In genomic region chr2:100992262-100992661, GRCh38 we compare ENCODE assay signal across 1 cellular context.
A peak's percentile ranks its signal among the peaks of the same experiment; 100 is the strongest.
TF ChIP-seq lines count a peak whose summit lies in the region.

No MANE protein-coding gene starts in this region.

TF ChIP-seq in Ishikawa, 13 proteins besides CTCF, POLR2A, EP300 and RAD21:
- TF ChIP-seq REST (IDR thresholded peaks at IDR 0.05; ENCODE audit: low read depth) (peak; percentile 44; the same call in 1 of the 2 replicates), FOXM1 (IDR thresholded peaks at IDR 0.05; ENCODE audit: borderline replicate concordance, low read depth) (no peak), YY1 (IDR thresholded peaks at IDR 0.05; ENCODE audit: low read depth) (no peak)
TF ChIP-seq in Ishikawa: peak in this region for 1.
